Comparison of ENCODE assay signal across 21 cellular contexts in the genomic region with DNA sequence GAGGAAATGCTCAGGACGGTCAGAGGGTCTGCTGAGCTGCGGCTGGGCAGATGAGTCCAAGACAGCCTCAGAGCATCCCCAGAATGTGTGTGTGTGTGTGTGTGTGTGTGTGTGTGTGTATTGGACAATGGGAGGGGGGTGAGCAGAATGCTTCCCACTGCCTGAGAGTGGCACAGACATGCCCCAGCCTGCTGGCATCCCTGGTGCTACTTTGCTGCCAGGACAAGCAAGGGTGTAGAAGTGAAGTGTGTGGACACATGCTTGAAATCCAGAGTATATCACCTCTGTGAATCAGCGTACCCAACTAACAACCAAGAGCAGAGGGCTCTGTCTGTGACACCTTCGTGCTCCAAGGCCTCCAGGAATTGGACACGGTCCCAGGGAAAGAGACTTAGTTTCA.
"Had no signal": no experiment of that assay in that cellular context is flagged by ENCODE, and none has a peak within 500 bp of the region (broad histone marks: within the 10 kb centered on the region; RNA-seq: fewer than 3 reads in every experiment).

No MANE protein-coding gene starts in this region.

- H3K4me3 ChIP-seq: MG63, SK-N-MC had no signal

- H3K27me3 ChIP-seq: MG63 had no signal

- DNase-seq: activated CD4-positive, alpha-beta T cell treated with anti-CD3 and anti-CD28 coated beads for 4 hours; activated CD8-positive, alpha-beta memory T cell treated with anti-CD3 and anti-CD28 coated beads, Interleukin-2, amount 50 U/mL, for 4 hours; activated CD8-positive, alpha-beta T cell treated with anti-CD3 and anti-CD28 coated beads for 36 hours; activated gamma-delta T cell treated with Interleukin-2 at 50 U/mL for 16 hours; activated naive CD4-positive, alpha-beta T cell treated with anti-CD3 and anti-CD28 coated beads, Interleukin-2, amount 10 ng/mL, durations not matched to agents 7 days and 5 days; activated naive CD8-positive, alpha-beta T cell treated with anti-CD3 and anti-CD28 coated beads for 36 hours; activated T-cell treated with anti-CD3 and anti-CD28 coated beads, Interleukin-2, amount 50 U/mL, for 72 hours; MG63; MV-4-11; NCI-H1092 treated with DMSO at 0.1 percent for 48 hours; NCI-H1417 treated with DMSO at 0.1 percent for 48 hours; NCI-H1694; NCI-H2029; NCI-H2107; NCI-H446; NCI-H524; T-cell; T1000 had no signal

- H3K9me3 ChIP-seq: MG63 had no signal

- ATAC-seq: Right ventricle myocardium inferior, T-cell had no signal

- H3K36me3 ChIP-seq: MG63 had no signal

- H3K27ac ChIP-seq: SK-N-MC, VCaP had no signal
